Comparison of ENCODE assay signal across 1 cellular context in genomic region chr17:8189711-8190477, GRCh38.
TF ChIP-seq lines count a peak whose summit lies in the region.

Gene BORCS6 (minus strand): TSS chr17:8190180. CDS start chr17:8190140, 40 bp downstream.

TF ChIP-seq in HEK293, 187 proteins besides CTCF, POLR2A, EP300 and RAD21 (continued from another document and continues in another):
- no peak for TF ChIP-seq ZNF280C (tag by site-specific recombination; IDR thresholded peaks at IDR 0.05)
- TF ChIP-seq AEBP2 (tag by site-specific recombination; IDR thresholded peaks at IDR 0.05; ENCODE audit: borderline replicate concordance) = no peak
- no peak for TF ChIP-seq ZNF626 (tag by site-specific recombination; IDR thresholded peaks at IDR 0.05)
- TF ChIP-seq BCL11B (tag by site-specific recombination; IDR thresholded peaks at IDR 0.05; ENCODE audit: low read depth) = peak; percentile 82; the same call in 1 of the 2 replicates
- no peak for TF ChIP-seq ZNF292 (tag by site-specific recombination; IDR thresholded peaks at IDR 0.05; ENCODE audit: borderline replicate concordance, low read depth)
- TF ChIP-seq TCF7L2 (IDR thresholded peaks at IDR 0.05; ENCODE audit: borderline replicate concordance, low read depth, low read length) = no peak
- no peak for TF ChIP-seq TRIM28 (IDR thresholded peaks at IDR 0.05; ENCODE audit: borderline replicate concordance, low read length)
- TF ChIP-seq ZNF558 (tag by site-specific recombination; IDR thresholded peaks at IDR 0.05) = no peak
- TF ChIP-seq ZFP69B (tag by site-specific recombination; IDR thresholded peaks at IDR 0.05) = peak; percentile 65; the same call in 1 of the 2 replicates
- TF ChIP-seq ZNF16 (tag by site-specific recombination; IDR thresholded peaks at IDR 0.05; ENCODE audit: low read depth) = no peak
- no peak for TF ChIP-seq ZNF48 (tag by site-specific recombination; IDR thresholded peaks at IDR 0.05)
- no peak for TF ChIP-seq ZNF18 (tag by site-specific recombination; IDR thresholded peaks at IDR 0.05)
- TF ChIP-seq ZNF398 (tag by site-specific recombination; IDR thresholded peaks at IDR 0.05) = peak; percentile 94
- TF ChIP-seq KLF1 (tag by site-specific recombination; IDR thresholded peaks at IDR 0.05) = peak; percentile 29; the same call in 1 of the 2 replicates
- TF ChIP-seq ZNF548 (tag by site-specific recombination; IDR thresholded peaks at IDR 0.05) = no peak
- no peak for TF ChIP-seq ZNF785 (tag by site-specific recombination; IDR thresholded peaks at IDR 0.05)
- no peak for TF ChIP-seq ZNF112 (tag by site-specific recombination; IDR thresholded peaks at IDR 0.05)
- TF ChIP-seq ZNF423 (tag by site-specific recombination; IDR thresholded peaks at IDR 0.05) = peak; percentile 87
- TF ChIP-seq ZNF571 (tag by site-specific recombination; IDR thresholded peaks at IDR 0.05) = no peak
- TF ChIP-seq ZNF362 (tag by site-specific recombination; IDR thresholded peaks at IDR 0.05) = no peak
- peak; percentile 73; the same call in 1 of the 2 replicates for TF ChIP-seq ZBTB10 (tag by site-specific recombination; IDR thresholded peaks at IDR 0.05)
- TF ChIP-seq ZNF24 (tag by site-specific recombination; IDR thresholded peaks at IDR 0.05) = no peak
- no peak for TF ChIP-seq EGR2 (tag by site-specific recombination; IDR thresholded peaks at IDR 0.05; ENCODE audit: low read depth)
- TF ChIP-seq YY2 (tag by site-specific recombination; IDR thresholded peaks at IDR 0.05) = no peak
- TF ChIP-seq ZNF138 (tag by site-specific recombination; IDR thresholded peaks at IDR 0.05; ENCODE audit: borderline replicate concordance) = no peak
- TF ChIP-seq ZNF19 (tag by site-specific recombination; IDR thresholded peaks at IDR 0.05; ENCODE audit: low read depth) = no peak
- TF ChIP-seq ZNF624 (tag by site-specific recombination; IDR thresholded peaks at IDR 0.05) = no peak
- no peak for TF ChIP-seq PRDM2 (tag by site-specific recombination; IDR thresholded peaks at IDR 0.05; ENCODE audit: borderline replicate concordance)
- no peak for TF ChIP-seq SP7 (tag by site-specific recombination; IDR thresholded peaks at IDR 0.05)
- no peak for TF ChIP-seq ELK4 (IDR thresholded peaks at IDR 0.05; ENCODE audit: borderline replicate concordance, low read depth, low read length)
- TF ChIP-seq MEIS1 (CRISPR knock-in tag; IDR thresholded peaks at IDR 0.05; ENCODE audit: borderline replicate concordance) = no peak
- TF ChIP-seq ZNF747 (tag by site-specific recombination; IDR thresholded peaks at IDR 0.05) = no peak
- no peak for TF ChIP-seq ZNF488 (tag by site-specific recombination; IDR thresholded peaks at IDR 0.05)
- peak; percentile 64 for TF ChIP-seq ZBTB8A (tag by site-specific recombination; IDR thresholded peaks at IDR 0.05)
- TF ChIP-seq ZFHX2 (tag by site-specific recombination; conservative IDR thresholded peaks at IDR 0.05) = 0 out of 2 replicates have a peak, but pooled peaks have one; percentile 30
- TF ChIP-seq FEZF1 (tag by site-specific recombination; IDR thresholded peaks at IDR 0.05) = peak; percentile 27; the same call in 1 of the 2 replicates
- no peak for TF ChIP-seq PRDM1 (tag by site-specific recombination; IDR thresholded peaks at IDR 0.05)
- no peak for TF ChIP-seq SCRT2 (tag by site-specific recombination; IDR thresholded peaks at IDR 0.05)
- TF ChIP-seq ZNF248 (tag by site-specific recombination; IDR thresholded peaks at IDR 0.05) = no peak
- TF ChIP-seq ZNF23 (tag by site-specific recombination; IDR thresholded peaks at IDR 0.05; ENCODE audit: borderline replicate concordance) = no peak
